8 cellular contexts compared by ENCODE assay signal in genomic region chr2:129877289-129877741, GRCh38.
DNase-seq lines count a peak whose midpoint lies in the region; ATAC-seq and TF ChIP-seq lines count a peak whose summit lies in the region.

No MANE protein-coding gene starts in this region.

- H3K4me1 Mint-ChIP-seq in progenitor cell of endocrine pancreas (ENCODE audit: low read depth) = peaks cover 8% of the 10 kb centered on the region

- H3K9me3 ChIP-seq in DOHH2 (ENCODE audit: control insufficient read depth, insufficient read depth, low read length) (no peaks in the 10 kb centered on the region), right cardiac atrium (ENCODE audit: control insufficient read depth, low read length) (no peaks in the 10 kb centered on the region), upper lobe of left lung (no peaks in the 10 kb centered on the region)

- peak overlapping the region; percentile 59 for H3K4me2 ChIP-seq in DOHH2 (ENCODE audit: low read length)

- intact Hi-C loops in right cardiac atrium (cut with DNase I) = no loop called here

- WGBS in right cardiac atrium = 1% methylated on average over 19 of the region's 20 CpGs
- 1 to 3% methylated on average over 11 of the region's 20 CpGs for WGBS in upper lobe of left lung, 2 donors

- DNase-seq in GOT3 (lab: John Stamatoyannopoulos, UW) (peak; percentile 60), NAMALWA (ENCODE audit: low spot score) (peak; percentile 81), T-helper 1 cell (peak; percentile 74 to 80 (median 76)), amniotic stem cell (lab: John Stamatoyannopoulos, UW) (peak; percentile 57), right cardiac atrium (peak; percentile 93 to 97 (median 96)), progenitor cell of endocrine pancreas (ENCODE audit: low spot score, unreplicated experiment) (peak; percentile 87), upper lobe of left lung (peak; percentile 93 to 95)

- H3K27ac ChIP-seq in DOHH2 (ENCODE audit: low read depth, low read length) (no peak overlapping the region), right cardiac atrium (ENCODE audit: low read length) (peak overlapping the region; percentile 88), upper lobe of left lung (peak overlapping the region; percentile 33 to 83 (median 71))

- no peaks in the 10 kb centered on the region for H3K9me3 Mint-ChIP-seq in progenitor cell of endocrine pancreas (ENCODE audit: low read depth)

- H3K9me2 ChIP-seq in DOHH2 (replicated peaks; ENCODE audit: control insufficient read depth, low read length) = no peaks in the 10 kb centered on the region

- peaks cover 5% of the 10 kb centered on the region; the same call in 1 of the 2 replicates for H3F3A ChIP-seq in DOHH2 (ENCODE audit: control insufficient read depth, insufficient read depth)

- no peaks in the 10 kb centered on the region for H3K36me3 ChIP-seq in DOHH2 (ENCODE audit: control insufficient read depth, low read length)
- H3K36me3 ChIP-seq in upper lobe of left lung = no peaks in the 10 kb centered on the region

- TF ChIP-seq CTCF in DOHH2 (IDR thresholded peaks at IDR 0.05; ENCODE audit: low read depth, low read length, poor library complexity, severe bottlenecking) (no peak), progenitor cell of endocrine pancreas (IDR thresholded peaks at IDR 0.05; ENCODE audit: unreplicated experiment) (no peak), upper lobe of left lung (IDR thresholded peaks at IDR 0.05) (no peak)

- H3K27me3 Mint-ChIP-seq in progenitor cell of endocrine pancreas = peaks cover 7% of the 10 kb centered on the region

- no peak for TF ChIP-seq POLR2A in upper lobe of left lung (IDR thresholded peaks at IDR 0.05)

- peak overlapping the region; percentile 96 for H3K27ac Mint-ChIP-seq in progenitor cell of endocrine pancreas

- H3K27me3 ChIP-seq in DOHH2 (ENCODE audit: control insufficient read depth, low read length) (no peaks in the 10 kb centered on the region; the same call in 1 of the 2 replicates), right cardiac atrium (ENCODE audit: control insufficient read depth, insufficient read depth) (no peaks in the 10 kb centered on the region), upper lobe of left lung (no peaks in the 10 kb centered on the region)

- TF ChIP-seq EP300 in upper lobe of left lung (IDR thresholded peaks at IDR 0.05) = no peak

- no peaks in the 10 kb centered on the region for H3K79me2 ChIP-seq in DOHH2 (ENCODE audit: control insufficient read depth, low read length)

- H4K20me1 ChIP-seq in DOHH2 (ENCODE audit: control insufficient read depth, insufficient read depth, low read depth, low read length) = no peaks in the 10 kb centered on the region

- peak overlapping the region; percentile 98 for H3K4me3 Mint-ChIP-seq in progenitor cell of endocrine pancreas (ENCODE audit: low read depth)

- ATAC-seq in right cardiac atrium = peak; percentile 96 to 97
- peak; percentile 89 to 94 for ATAC-seq in upper lobe of left lung (ENCODE audit: low FRiP score in 2 of 2)

- peaks cover 5% of the 10 kb centered on the region; the same call in 1 of the 2 replicates for H3K4me1 ChIP-seq in DOHH2 (ENCODE audit: control insufficient read depth, low read length)
- H3K4me1 ChIP-seq in right cardiac atrium (ENCODE audit: control insufficient read depth, insufficient read depth, low read length) = no peaks in the 10 kb centered on the region
- peaks cover 5 to 14% (median 7%) of the 10 kb centered on the region in 4 donors for H3K4me1 ChIP-seq in upper lobe of left lung

- H3K4me3 ChIP-seq in DOHH2 (ENCODE audit: low read length) (peak overlapping the region; percentile 83), right cardiac atrium (ENCODE audit: low read length) (peak overlapping the region; percentile 91), upper lobe of left lung (peak overlapping the region; percentile 44 to 83 (median 68))

- no peaks in the 10 kb centered on the region for H3K36me3 Mint-ChIP-seq in progenitor cell of endocrine pancreas (ENCODE audit: insufficient read depth)
